Comparison of ENCODE assay signal across 13 cellular contexts in genomic region chr22:19900707-19901436, GRCh38. TPM values are rescaled to one million over a fixed set of nuclear protein-coding genes. Genes with fewer than 3 reads are reported as not detected.
DNase-seq lines count a peak whose midpoint lies in the region; ATAC-seq, FAIRE-seq and TF ChIP-seq lines count a peak whose summit lies in the region.
"Had no signal": no experiment of that assay in that cellular context is flagged by ENCODE, and none has a peak within 500 bp of the region (broad histone marks: within the 10 kb centered on the region; RNA-seq: fewer than 3 reads in every experiment).

No MANE protein-coding gene starts in this region.

- TF ChIP-seq POLR2A in GM12878 (IDR thresholded peaks at IDR 0.05; ENCODE audit: low read depth, low read length) (no peak), right lobe of liver (IDR thresholded peaks at IDR 0.05) (no peak)

- no TSS peak for BruUV-seq in GM12878 (replicated peaks; lab: Mats Ljungman, UMichigan)

- RAD21 ChIA-PET in GM12878 (lab: Charles Lee; ENCODE audit: unreplicated experiment): no interaction called here

- intact Hi-C loops in GM12878 (cut with micrococcal nuclease; ENCODE audit: unreplicated experiment) (no loop called here), right lobe of liver (cut with DNase I) (no loop called here)

- no peak for TF ChIP-seq CTCF in GM12878 (IDR thresholded peaks at IDR 0.05 in 2 of 3, conservative IDR thresholded peaks at IDR 0.05 in 1 of 3; ENCODE audit: control insufficient read depth in 2 of 3, extremely low read depth in 1 of 3, insufficient read depth in 1 of 3, low read depth in 3 of 3, low read length in 3 of 3)
- TF ChIP-seq CTCF in right lobe of liver (IDR thresholded peaks at IDR 0.05): no peak

- DNase-seq in GM12878 (ENCODE audit: low read depth, low spot score) (no peak), right lobe of liver (peak in 1 of 3 donors; percentile 63), NCI-H446 (lab: John Stamatoyannopoulos, UW) (no peak), hepatic stellate cell (ENCODE audit: low spot score) (no peak)
- DNase-seq: COR-L47, DMS153, NCI-H146, NCI-H2227 treated with DMSO at 0.1 percent for 48 hours, NCI-H526 treated with DMSO at 0.1 percent for 48 hours, SK-N-SH had no signal

- H3K36me3 ChIP-seq in BLaER1 (peaks cover 16% of the 10 kb centered on the region; the same call in 1 of the 2 replicates), GM12878 (ENCODE audit: control insufficient read depth in 2 of 2, insufficient read depth in 2 of 2, low read length in 1 of 2) (no peaks in the 10 kb centered on the region; a peak in 1 of 4 replicates), right lobe of liver (peaks cover 0 to 12% (median 4%) of the 10 kb centered on the region in 4 donors)

- H3K27ac ChIP-seq in BLaER1 (no peak overlapping the region), GM12878 (ENCODE audit: control insufficient read depth, insufficient read depth) (no peak overlapping the region), right lobe of liver (no peak overlapping the region)

- SMC1A ChIA-PET in GM12878 (lab: Charles Lee; ENCODE audit: uncharacterized antibody, unreplicated experiment): no interaction called here

- H3K9me3 ChIP-seq in BLaER1: no peaks in the 10 kb centered on the region
- H3K9me3 ChIP-seq in GM12878 (replicated peaks; ENCODE audit: control insufficient read depth, insufficient read depth, low read length): no peaks in the 10 kb centered on the region
- no peaks in the 10 kb centered on the region for H3K9me3 ChIP-seq in right lobe of liver
- H3K9me3 ChIP-seq: SK-N-SH had no signal

- H4K20me1 ChIP-seq in BLaER1 (no peaks in the 10 kb centered on the region), GM12878 (ENCODE audit: control insufficient read depth, insufficient read depth) (no peaks in the 10 kb centered on the region)

- H2AFZ ChIP-seq in GM12878 (ENCODE audit: control insufficient read depth, low read depth, low read length): no peak overlapping the region

- peak overlapping the region; percentile 42 for H3K4me2 ChIP-seq in BLaER1
- no peak overlapping the region for H3K4me2 ChIP-seq in GM12878 (ENCODE audit: control insufficient read depth, insufficient read depth)
- H3K4me2 ChIP-seq: SK-N-SH had no signal

- no peak for TF ChIP-seq EP300 in GM12878 (IDR thresholded peaks at IDR 0.05; ENCODE audit: borderline replicate concordance in 1 of 2, control insufficient read depth in 1 of 2, low read depth in 2 of 2, low read length in 2 of 2)

- ATAC-seq in GM12878 (peak; percentile 34; the same call in 2 of the 3 replicates), right lobe of liver (peak; percentile 81 to 86 (median 83)), GM21786 (IDR thresholded peaks at IDR 0.05; ENCODE audit: unreplicated experiment) (no peak)
- ATAC-seq: HCT116 had no signal

- H3K79me2 ChIP-seq in GM12878 (ENCODE audit: control insufficient read depth, insufficient read depth, low read length): no peaks in the 10 kb centered on the region

- no peak overlapping the region for H3K4me3 ChIP-seq in BLaER1
- no peak overlapping the region for H3K4me3 ChIP-seq in GM12878
- H3K4me3 ChIP-seq in right lobe of liver: no peak overlapping the region

- in situ Hi-C loops in GM12878 (cut with MboI): no loop called here

- TF ChIP-seq RAD21 in GM12878 (IDR thresholded peaks at IDR 0.05; ENCODE audit: insufficient read depth, low read depth, low read length): no peak

- peaks cover 75% of the 10 kb centered on the region for H3K4me1 ChIP-seq in BLaER1
- H3K4me1 ChIP-seq in GM12878 (ENCODE audit: control insufficient read depth, insufficient read depth, low read length): no peaks in the 10 kb centered on the region
- no peaks in the 10 kb centered on the region for H3K4me1 ChIP-seq in right lobe of liver

- POLR2A ChIA-PET in GM12878 (lab: Charles Lee): interaction anchor here (0.7 kb wide), 1 partner anchor 27 kb away, joined by 3 read pairs; no protein-coding TSS in a partner anchor

- WGBS in GM12878 (ENCODE audit: insufficient coverage, insufficient replicate concordance, low lambda C conversion rate, missing lambda C conversion rate): 61% methylated on average over 13 of the region's 13 CpGs
- WGBS in right lobe of liver (ENCODE audit: insufficient coverage, low coverage, low lambda C conversion rate, missing lambda C conversion rate): 73% methylated on average over 4 of the region's 13 CpGs

- CTCF ChIA-PET in GM12878 (lab: Yijun Ruan, JAX): interaction anchor here (1.5 to 1.6 kb wide), 2 partner anchors 10 to 170 kb away, joined by 4 to 5 read pairs; no protein-coding TSS in a partner anchor

- H3K9ac ChIP-seq in BLaER1 (no peak overlapping the region), GM12878 (ENCODE audit: control insufficient read depth, insufficient read depth, low read length) (no peak overlapping the region)
- H3K9ac ChIP-seq: SK-N-SH had no signal

- H3K27me3 ChIP-seq in BLaER1: no peaks in the 10 kb centered on the region
- H3K27me3 ChIP-seq in GM12878 (replicated peaks in 1 of 2; ENCODE audit: control insufficient read depth in 2 of 2, insufficient read depth in 2 of 2, low read length in 1 of 2): no peaks in the 10 kb centered on the region
- H3K27me3 ChIP-seq in right lobe of liver: no peaks in the 10 kb centered on the region

- no peak for FAIRE-seq in GM12878 (lab: Jason Lieb, UNC)

RNA-seq across cellular contexts. Expression of gene COMT, which starts 40.7 kb away (rescaled TPM):
- 66.9 and 75.9 TPM in 2 replicates for total RNA-seq in GM12878 (2013; cell fraction: nucleolus; rRNA removed)
- 107 and 112 TPM in 2 replicates for total RNA-seq in GM12878 (2014; rRNA removed)
- 26.8 and 33.7 TPM in 2 replicates for total RNA-seq in GM12878 (2014; rRNA removed; fragmentation: Illumina TruSeq; extraction: Trizol)
- 99.7 and 114 TPM in 2 replicates for total RNA-seq in GM12878 (2021)
- polyA plus RNA-seq in GM12878 (2011; ENCODE audit: low read depth): 26.9 TPM
- 12.4 and 30.7 TPM in 2 replicates for polyA plus RNA-seq in GM12878 (2011; rRNA removed)
- 67.0 and 75.8 TPM in 2 replicates for polyA plus RNA-seq in GM12878 (2011; cell fraction: cytosol; rRNA removed)
- polyA plus RNA-seq in GM12878 (2011; cell fraction: nucleus; rRNA removed): 77.9 and 87.9 TPM in 2 replicates
- polyA plus RNA-seq in GM12878 (2012): 76.9 and 81.1 TPM in 2 replicates
- polyA plus RNA-seq in GM12878 (2014; fragmentation: Illumina TruSeq; extraction: Trizol): 4.8 and 26.1 TPM in 2 replicates
- 10 to 100 TPM in 1 of 2 experiments, 1 to 10 TPM in 1; 4.5 to 16.1 TPM for polyA plus RNA-seq in GM12878 (2014; fragmentation: Nextera tagmentation; extraction: Ambion mirVana)
- 98.5 and 117 TPM in 2 replicates for polyA plus RNA-seq in GM12878 (2014; rRNA removed)
- 100 to 1,000 TPM; 142 to 152 TPM for polyA plus RNA-seq in GM12878 (2016; fragmentation: Nextera tagmentation; extraction: Ambion mirVana)
- 18.1 and 31.4 TPM in 2 replicates for polyA minus RNA-seq in GM12878 (2011; rRNA and poly(A)+ RNA removed)
- polyA minus RNA-seq in GM12878 (2011; cell fraction: cytosol; rRNA and poly(A)+ RNA removed): 13.0 and 19.3 TPM in 2 replicates
- 11.8 and 20.2 TPM in 2 replicates for polyA minus RNA-seq in GM12878 (2011; cell fraction: nucleus; rRNA and poly(A)+ RNA removed)
- 100 to 1,000 TPM; 144 to 270 (median 200) TPM for total RNA-seq in right lobe of liver

RNA-seq across cellular contexts. Expression of gene TXNRD2, which starts 40.7 kb away (rescaled TPM):
- total RNA-seq in GM12878 (2013; cell fraction: nucleolus; rRNA removed): 34.2 and 45.3 TPM in 2 replicates
- total RNA-seq in GM12878 (2014; rRNA removed) (13.9 and 16.5 TPM in 2 replicates), GM12878 (2014; rRNA removed; fragmentation: Illumina TruSeq; extraction: Trizol) (10.0 and 11.2 TPM in 2 replicates), GM12878 (2021) (17.7 and 19.4 TPM in 2 replicates), right lobe of liver (10 to 100 TPM; 35.9 to 47.8 (median 44.3) TPM)
- polyA plus RNA-seq in GM12878 (2011; ENCODE audit: low read depth): 7.3 TPM
- polyA plus RNA-seq in GM12878 (2011; rRNA removed) (8.6 and 12.4 TPM in 2 replicates), GM12878 (2014; fragmentation: Illumina TruSeq; extraction: Trizol) (7.7 and 8.7 TPM in 2 replicates), GM12878 (2014; fragmentation: Nextera tagmentation; extraction: Ambion mirVana) (1 to 10 TPM; 1.6 to 1.9 TPM), GM12878 (2014; rRNA removed) (14.1 and 15.4 TPM in 2 replicates), GM12878 (2016; fragmentation: Nextera tagmentation; extraction: Ambion mirVana) (10 to 100 TPM; 24.3 to 26.0 TPM)
- 15.1 and 16.9 TPM in 2 replicates for polyA plus RNA-seq in GM12878 (2011; cell fraction: cytosol; rRNA removed)
- 24.7 and 26.3 TPM in 2 replicates for polyA plus RNA-seq in GM12878 (2011; cell fraction: nucleus; rRNA removed)
- polyA plus RNA-seq in GM12878 (2012): 15.5 and 17.1 TPM in 2 replicates
- polyA minus RNA-seq in GM12878 (2011; rRNA and poly(A)+ RNA removed): 8.6 and 15.8 TPM in 2 replicates
- polyA minus RNA-seq in GM12878 (2011; cell fraction: cytosol; rRNA and poly(A)+ RNA removed): 7.1 and 11.1 TPM in 2 replicates
- 7.9 and 14.4 TPM in 2 replicates for polyA minus RNA-seq in GM12878 (2011; cell fraction: nucleus; rRNA and poly(A)+ RNA removed)

RNA-seq across cellular contexts. Expression of gene GNB1L, which starts 46.2 kb away (rescaled TPM):
- 3.6 and 3.8 TPM in 2 replicates for total RNA-seq in GM12878 (2013; cell fraction: nucleolus; rRNA removed)
- total RNA-seq in GM12878 (2014; rRNA removed): 13.8 and 19.4 TPM in 2 replicates
- 0.83 and 2.1 TPM in 2 replicates for total RNA-seq in GM12878 (2014; rRNA removed; fragmentation: Illumina TruSeq; extraction: Trizol)
- total RNA-seq in GM12878 (2021): 12.6 and 13.4 TPM in 2 replicates
- polyA plus RNA-seq in GM12878 (2011; ENCODE audit: low read depth): 1.3 TPM
- 1.2 and 3.0 TPM in 2 replicates for polyA plus RNA-seq in GM12878 (2011; rRNA removed)
- 4.8 and 8.8 TPM in 2 replicates for polyA plus RNA-seq in GM12878 (2011; cell fraction: cytosol; rRNA removed)
- polyA plus RNA-seq in GM12878 (2011; cell fraction: nucleus; rRNA removed): 10.3 and 13.4 TPM in 2 replicates
- 5.3 and 7.3 TPM in 2 replicates for polyA plus RNA-seq in GM12878 (2012)
- 0.03 and 0.37 TPM in 2 replicates for polyA plus RNA-seq in GM12878 (2014; fragmentation: Illumina TruSeq; extraction: Trizol)
- under 1 TPM; 0.21 to 0.99 TPM for polyA plus RNA-seq in GM12878 (2014; fragmentation: Nextera tagmentation; extraction: Ambion mirVana)
- polyA plus RNA-seq in GM12878 (2014; rRNA removed): 10.5 and 11.0 TPM in 2 replicates
- polyA plus RNA-seq in GM12878 (2016; fragmentation: Nextera tagmentation; extraction: Ambion mirVana): 10 to 100 TPM; 15.4 to 17.3 TPM
- 1.2 and 4.3 TPM in 2 replicates for polyA minus RNA-seq in GM12878 (2011; rRNA and poly(A)+ RNA removed)
- 2.5 TPM in 2 replicates for polyA minus RNA-seq in GM12878 (2011; cell fraction: cytosol; rRNA and poly(A)+ RNA removed)
- 1.2 and 2.5 TPM in 2 replicates for polyA minus RNA-seq in GM12878 (2011; cell fraction: nucleus; rRNA and poly(A)+ RNA removed)
- total RNA-seq in right lobe of liver: 1 to 10 TPM; 1.4 to 3.2 (median 2.7) TPM

RNA-seq across cellular contexts. Expression of gene RTL10, which starts 46.2 kb away (rescaled TPM):
- total RNA-seq in GM12878 (2013; cell fraction: nucleolus; rRNA removed): 20.1 and 22.8 TPM in 2 replicates
- total RNA-seq in GM12878 (2014; rRNA removed) (10.9 and 12.0 TPM in 2 replicates), GM12878 (2014; rRNA removed; fragmentation: Illumina TruSeq; extraction: Trizol) (5.1 and 5.9 TPM in 2 replicates), GM12878 (2021) (17.8 and 17.9 TPM in 2 replicates), right lobe of liver (1 to 10 TPM; 6.4 to 9.1 (median 6.6) TPM)
- polyA plus RNA-seq in GM12878 (2011; ENCODE audit: low read depth): 6.4 TPM
- polyA plus RNA-seq in GM12878 (2011; rRNA removed) (4.0 and 7.2 TPM in 2 replicates), GM12878 (2014; fragmentation: Illumina TruSeq; extraction: Trizol) (7.0 and 9.6 TPM in 2 replicates), GM12878 (2014; fragmentation: Nextera tagmentation; extraction: Ambion mirVana) (1 to 10 TPM; 5.3 to 7.3 TPM), GM12878 (2014; rRNA removed) (10.8 and 11.1 TPM in 2 replicates), GM12878 (2016; fragmentation: Nextera tagmentation; extraction: Ambion mirVana) (10 to 100 TPM; 13.8 to 18.1 TPM)
- polyA plus RNA-seq in GM12878 (2011; cell fraction: cytosol; rRNA removed): 8.1 and 9.5 TPM in 2 replicates
- polyA plus RNA-seq in GM12878 (2011; cell fraction: nucleus; rRNA removed): 17.0 and 18.2 TPM in 2 replicates
- 7.9 and 8.2 TPM in 2 replicates for polyA plus RNA-seq in GM12878 (2012)
- polyA minus RNA-seq in GM12878 (2011; rRNA and poly(A)+ RNA removed): 11.6 and 13.2 TPM in 2 replicates
- polyA minus RNA-seq in GM12878 (2011; cell fraction: cytosol; rRNA and poly(A)+ RNA removed): 2.8 and 4.0 TPM in 2 replicates
- 8.8 and 17.7 TPM in 2 replicates for polyA minus RNA-seq in GM12878 (2011; cell fraction: nucleus; rRNA and poly(A)+ RNA removed)
